In the genomic region with DNA sequence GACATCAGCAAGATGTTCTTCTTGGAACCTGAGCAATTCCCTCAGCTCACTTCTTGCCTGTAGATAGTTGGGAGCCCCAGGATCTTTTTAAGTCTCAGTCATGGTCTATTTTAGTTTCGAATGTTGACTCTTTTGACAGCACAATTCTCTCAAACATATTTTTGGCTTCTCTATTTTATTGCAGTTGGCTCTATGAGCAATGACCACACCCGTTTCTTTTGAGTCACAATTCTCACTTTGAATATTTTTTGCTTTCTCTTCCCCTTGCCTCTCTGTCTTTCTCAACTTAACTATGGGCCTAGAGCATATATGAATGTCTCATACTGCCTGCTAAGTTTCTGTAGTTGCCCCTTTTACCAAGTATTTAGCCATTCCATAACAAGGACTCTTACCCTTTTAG, we compare ENCODE assay signal across 1 cellular context.
TF ChIP-seq lines count a peak whose summit lies in the region.

No MANE protein-coding gene starts in this region.

TF ChIP-seq in GM12878, 131 proteins besides CTCF, POLR2A, EP300 and RAD21 (continued from another document and continues in another):
- TF ChIP-seq, protein P1, sequence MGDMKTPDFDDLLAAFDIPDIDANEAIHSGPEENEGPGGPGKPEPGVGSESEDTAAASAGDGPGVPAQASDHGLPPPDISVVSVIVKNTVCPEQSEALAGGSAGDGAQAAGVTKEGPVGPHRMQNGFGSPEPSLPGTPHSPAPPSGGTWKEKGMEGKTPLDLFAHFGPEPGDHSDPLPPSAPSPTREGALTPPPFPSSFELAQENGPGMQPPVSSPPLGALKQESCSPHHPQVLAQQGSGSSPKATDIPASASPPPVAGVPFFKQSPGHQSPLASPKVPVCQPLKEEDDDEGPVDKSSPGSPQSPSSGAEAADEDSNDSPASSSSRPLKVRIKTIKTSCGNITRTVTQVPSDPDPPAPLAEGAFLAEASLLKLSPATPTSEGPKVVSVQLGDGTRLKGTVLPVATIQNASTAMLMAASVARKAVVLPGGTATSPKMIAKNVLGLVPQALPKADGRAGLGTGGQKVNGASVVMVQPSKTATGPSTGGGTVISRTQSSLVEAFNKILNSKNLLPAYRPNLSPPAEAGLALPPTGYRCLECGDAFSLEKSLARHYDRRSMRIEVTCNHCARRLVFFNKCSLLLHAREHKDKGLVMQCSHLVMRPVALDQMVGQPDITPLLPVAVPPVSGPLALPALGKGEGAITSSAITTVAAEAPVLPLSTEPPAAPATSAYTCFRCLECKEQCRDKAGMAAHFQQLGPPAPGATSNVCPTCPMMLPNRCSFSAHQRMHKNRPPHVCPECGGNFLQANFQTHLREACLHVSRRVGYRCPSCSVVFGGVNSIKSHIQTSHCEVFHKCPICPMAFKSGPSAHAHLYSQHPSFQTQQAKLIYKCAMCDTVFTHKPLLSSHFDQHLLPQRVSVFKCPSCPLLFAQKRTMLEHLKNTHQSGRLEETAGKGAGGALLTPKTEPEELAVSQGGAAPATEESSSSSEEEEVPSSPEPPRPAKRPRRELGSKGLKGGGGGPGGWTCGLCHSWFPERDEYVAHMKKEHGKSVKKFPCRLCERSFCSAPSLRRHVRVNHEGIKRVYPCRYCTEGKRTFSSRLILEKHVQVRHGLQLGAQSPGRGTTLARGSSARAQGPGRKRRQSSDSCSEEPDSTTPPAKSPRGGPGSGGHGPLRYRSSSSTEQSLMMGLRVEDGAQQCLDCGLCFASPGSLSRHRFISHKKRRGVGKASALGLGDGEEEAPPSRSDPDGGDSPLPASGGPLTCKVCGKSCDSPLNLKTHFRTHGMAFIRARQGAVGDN (IDR thresholded peaks at IDR 0.05) = no peak
- TF ChIP-seq, protein P2, sequence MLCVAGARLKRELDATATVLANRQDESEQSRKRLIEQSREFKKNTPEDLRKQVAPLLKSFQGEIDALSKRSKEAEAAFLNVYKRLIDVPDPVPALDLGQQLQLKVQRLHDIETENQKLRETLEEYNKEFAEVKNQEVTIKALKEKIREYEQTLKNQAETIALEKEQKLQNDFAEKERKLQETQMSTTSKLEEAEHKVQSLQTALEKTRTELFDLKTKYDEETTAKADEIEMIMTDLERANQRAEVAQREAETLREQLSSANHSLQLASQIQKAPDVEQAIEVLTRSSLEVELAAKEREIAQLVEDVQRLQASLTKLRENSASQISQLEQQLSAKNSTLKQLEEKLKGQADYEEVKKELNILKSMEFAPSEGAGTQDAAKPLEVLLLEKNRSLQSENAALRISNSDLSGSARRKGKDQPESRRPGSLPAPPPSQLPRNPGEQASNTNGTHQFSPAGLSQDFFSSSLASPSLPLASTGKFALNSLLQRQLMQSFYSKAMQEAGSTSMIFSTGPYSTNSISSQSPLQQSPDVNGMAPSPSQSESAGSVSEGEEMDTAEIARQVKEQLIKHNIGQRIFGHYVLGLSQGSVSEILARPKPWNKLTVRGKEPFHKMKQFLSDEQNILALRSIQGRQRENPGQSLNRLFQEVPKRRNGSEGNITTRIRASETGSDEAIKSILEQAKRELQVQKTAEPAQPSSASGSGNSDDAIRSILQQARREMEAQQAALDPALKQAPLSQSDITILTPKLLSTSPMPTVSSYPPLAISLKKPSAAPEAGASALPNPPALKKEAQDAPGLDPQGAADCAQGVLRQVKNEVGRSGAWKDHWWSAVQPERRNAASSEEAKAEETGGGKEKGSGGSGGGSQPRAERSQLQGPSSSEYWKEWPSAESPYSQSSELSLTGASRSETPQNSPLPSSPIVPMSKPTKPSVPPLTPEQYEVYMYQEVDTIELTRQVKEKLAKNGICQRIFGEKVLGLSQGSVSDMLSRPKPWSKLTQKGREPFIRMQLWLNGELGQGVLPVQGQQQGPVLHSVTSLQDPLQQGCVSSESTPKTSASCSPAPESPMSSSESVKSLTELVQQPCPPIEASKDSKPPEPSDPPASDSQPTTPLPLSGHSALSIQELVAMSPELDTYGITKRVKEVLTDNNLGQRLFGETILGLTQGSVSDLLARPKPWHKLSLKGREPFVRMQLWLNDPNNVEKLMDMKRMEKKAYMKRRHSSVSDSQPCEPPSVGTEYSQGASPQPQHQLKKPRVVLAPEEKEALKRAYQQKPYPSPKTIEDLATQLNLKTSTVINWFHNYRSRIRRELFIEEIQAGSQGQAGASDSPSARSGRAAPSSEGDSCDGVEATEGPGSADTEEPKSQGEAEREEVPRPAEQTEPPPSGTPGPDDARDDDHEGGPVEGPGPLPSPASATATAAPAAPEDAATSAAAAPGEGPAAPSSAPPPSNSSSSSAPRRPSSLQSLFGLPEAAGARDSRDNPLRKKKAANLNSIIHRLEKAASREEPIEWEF (IDR thresholded peaks at IDR 0.05; ENCODE audit: insufficient replicate concordance, low read depth, low read length) = no peak
- TF ChIP-seq RCOR1 (conservative IDR thresholded peaks at IDR 0.05; ENCODE audit: low read depth, low read length) (no peak), POU2F2 (IDR thresholded peaks at IDR 0.05; ENCODE audit: borderline replicate concordance, low read depth, low read length) (no peak), CHD2 (IDR thresholded peaks at IDR 0.05; ENCODE audit: borderline replicate concordance, low read depth, low read length) (no peak), MTA3 (IDR thresholded peaks at IDR 0.05; ENCODE audit: borderline replicate concordance, low read length) (no peak), MYB (IDR thresholded peaks at IDR 0.05; ENCODE audit: borderline replicate concordance, low read depth, low read length) (no peak), MEF2B (IDR thresholded peaks at IDR 0.05; ENCODE audit: partially characterized antibody, poor library complexity, severe bottlenecking) (peak; percentile 34), YBX1 (IDR thresholded peaks at IDR 0.05) (no peak), NFIC (IDR thresholded peaks at IDR 0.05; ENCODE audit: low read depth, low read length) (peak; percentile 81; the same call in 1 of the 2 replicates), BHLHE40 (IDR thresholded peaks at IDR 0.05; ENCODE audit: borderline replicate concordance in 1 of 2, low read depth in 2 of 2, low read length in 1 of 2) (no peak), PML (IDR thresholded peaks at IDR 0.05; ENCODE audit: low read length) (no peak; the same call in 1 of the 2 replicates), POLR2AphosphoS2 (IDR thresholded peaks at IDR 0.05; ENCODE audit: low read depth, low read length) (no peak), ZNF622 (IDR thresholded peaks at IDR 0.05) (no peak), CBFB (IDR thresholded peaks at IDR 0.05; ENCODE audit: low read depth) (no peak), MEF2A (IDR thresholded peaks at IDR 0.05; ENCODE audit: insufficient read depth, low read depth, low read length) (peak; percentile 55; the same call in 1 of the 2 replicates), IKZF1 (conservative IDR thresholded peaks at IDR 0.05) (no peak), JUND (IDR thresholded peaks at IDR 0.05; ENCODE audit: low read depth, low read length) (no peak), KDM1A (IDR thresholded peaks at IDR 0.05; ENCODE audit: borderline replicate concordance) (no peak), BACH1 (IDR thresholded peaks at IDR 0.05; ENCODE audit: borderline replicate concordance) (no peak), EED (IDR thresholded peaks at IDR 0.05; ENCODE audit: low read depth) (peak; percentile 51), ZNF274 (IDR thresholded peaks at IDR 0.05; ENCODE audit: insufficient read depth, insufficient read length) (no peak), PAX5 (IDR thresholded peaks at IDR 0.05; ENCODE audit: borderline replicate concordance, low read depth, low read length) (no peak), TCF7 (IDR thresholded peaks at IDR 0.05; ENCODE audit: borderline replicate concordance) (no peak), ZNF217 (IDR thresholded peaks at IDR 0.05) (no peak)
- TF ChIP-seq, protein P3, sequence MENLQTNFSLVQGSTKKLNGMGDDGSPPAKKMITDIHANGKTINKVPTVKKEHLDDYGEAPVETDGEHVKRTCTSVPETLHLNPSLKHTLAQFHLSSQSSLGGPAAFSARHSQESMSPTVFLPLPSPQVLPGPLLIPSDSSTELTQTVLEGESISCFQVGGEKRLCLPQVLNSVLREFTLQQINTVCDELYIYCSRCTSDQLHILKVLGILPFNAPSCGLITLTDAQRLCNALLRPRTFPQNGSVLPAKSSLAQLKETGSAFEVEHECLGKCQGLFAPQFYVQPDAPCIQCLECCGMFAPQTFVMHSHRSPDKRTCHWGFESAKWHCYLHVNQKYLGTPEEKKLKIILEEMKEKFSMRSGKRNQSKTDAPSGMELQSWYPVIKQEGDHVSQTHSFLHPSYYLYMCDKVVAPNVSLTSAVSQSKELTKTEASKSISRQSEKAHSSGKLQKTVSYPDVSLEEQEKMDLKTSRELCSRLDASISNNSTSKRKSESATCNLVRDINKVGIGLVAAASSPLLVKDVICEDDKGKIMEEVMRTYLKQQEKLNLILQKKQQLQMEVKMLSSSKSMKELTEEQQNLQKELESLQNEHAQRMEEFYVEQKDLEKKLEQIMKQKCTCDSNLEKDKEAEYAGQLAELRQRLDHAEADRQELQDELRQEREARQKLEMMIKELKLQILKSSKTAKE (IDR thresholded peaks at IDR 0.05; ENCODE audit: low read depth, poor library complexity, severe bottlenecking) = no peak
- TF ChIP-seq, protein P4, sequence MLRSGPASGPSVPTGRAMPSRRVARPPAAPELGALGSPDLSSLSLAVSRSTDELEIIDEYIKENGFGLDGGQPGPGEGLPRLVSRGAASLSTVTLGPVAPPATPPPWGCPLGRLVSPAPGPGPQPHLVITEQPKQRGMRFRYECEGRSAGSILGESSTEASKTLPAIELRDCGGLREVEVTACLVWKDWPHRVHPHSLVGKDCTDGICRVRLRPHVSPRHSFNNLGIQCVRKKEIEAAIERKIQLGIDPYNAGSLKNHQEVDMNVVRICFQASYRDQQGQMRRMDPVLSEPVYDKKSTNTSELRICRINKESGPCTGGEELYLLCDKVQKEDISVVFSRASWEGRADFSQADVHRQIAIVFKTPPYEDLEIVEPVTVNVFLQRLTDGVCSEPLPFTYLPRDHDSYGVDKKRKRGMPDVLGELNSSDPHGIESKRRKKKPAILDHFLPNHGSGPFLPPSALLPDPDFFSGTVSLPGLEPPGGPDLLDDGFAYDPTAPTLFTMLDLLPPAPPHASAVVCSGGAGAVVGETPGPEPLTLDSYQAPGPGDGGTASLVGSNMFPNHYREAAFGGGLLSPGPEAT (IDR thresholded peaks at IDR 0.05; ENCODE audit: low read depth) = no peak
- TF ChIP-seq, protein P5, sequence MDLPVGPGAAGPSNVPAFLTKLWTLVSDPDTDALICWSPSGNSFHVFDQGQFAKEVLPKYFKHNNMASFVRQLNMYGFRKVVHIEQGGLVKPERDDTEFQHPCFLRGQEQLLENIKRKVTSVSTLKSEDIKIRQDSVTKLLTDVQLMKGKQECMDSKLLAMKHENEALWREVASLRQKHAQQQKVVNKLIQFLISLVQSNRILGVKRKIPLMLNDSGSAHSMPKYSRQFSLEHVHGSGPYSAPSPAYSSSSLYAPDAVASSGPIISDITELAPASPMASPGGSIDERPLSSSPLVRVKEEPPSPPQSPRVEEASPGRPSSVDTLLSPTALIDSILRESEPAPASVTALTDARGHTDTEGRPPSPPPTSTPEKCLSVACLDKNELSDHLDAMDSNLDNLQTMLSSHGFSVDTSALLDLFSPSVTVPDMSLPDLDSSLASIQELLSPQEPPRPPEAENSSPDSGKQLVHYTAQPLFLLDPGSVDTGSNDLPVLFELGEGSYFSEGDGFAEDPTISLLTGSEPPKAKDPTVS (IDR thresholded peaks at IDR 0.05; ENCODE audit: low read depth, low read length) = no peak
- TF ChIP-seq, protein P6, sequence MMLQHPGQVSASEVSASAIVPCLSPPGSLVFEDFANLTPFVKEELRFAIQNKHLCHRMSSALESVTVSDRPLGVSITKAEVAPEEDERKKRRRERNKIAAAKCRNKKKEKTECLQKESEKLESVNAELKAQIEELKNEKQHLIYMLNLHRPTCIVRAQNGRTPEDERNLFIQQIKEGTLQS (IDR thresholded peaks at IDR 0.05; ENCODE audit: borderline replicate concordance, extremely low read depth, low read depth, low read length) = no peak
- TF ChIP-seq, protein P7, sequence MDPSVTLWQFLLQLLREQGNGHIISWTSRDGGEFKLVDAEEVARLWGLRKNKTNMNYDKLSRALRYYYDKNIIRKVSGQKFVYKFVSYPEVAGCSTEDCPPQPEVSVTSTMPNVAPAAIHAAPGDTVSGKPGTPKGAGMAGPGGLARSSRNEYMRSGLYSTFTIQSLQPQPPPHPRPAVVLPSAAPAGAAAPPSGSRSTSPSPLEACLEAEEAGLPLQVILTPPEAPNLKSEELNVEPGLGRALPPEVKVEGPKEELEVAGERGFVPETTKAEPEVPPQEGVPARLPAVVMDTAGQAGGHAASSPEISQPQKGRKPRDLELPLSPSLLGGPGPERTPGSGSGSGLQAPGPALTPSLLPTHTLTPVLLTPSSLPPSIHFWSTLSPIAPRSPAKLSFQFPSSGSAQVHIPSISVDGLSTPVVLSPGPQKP (IDR thresholded peaks at IDR 0.05; ENCODE audit: low read depth, low read length) = no peak
- TF ChIP-seq, protein P8, sequence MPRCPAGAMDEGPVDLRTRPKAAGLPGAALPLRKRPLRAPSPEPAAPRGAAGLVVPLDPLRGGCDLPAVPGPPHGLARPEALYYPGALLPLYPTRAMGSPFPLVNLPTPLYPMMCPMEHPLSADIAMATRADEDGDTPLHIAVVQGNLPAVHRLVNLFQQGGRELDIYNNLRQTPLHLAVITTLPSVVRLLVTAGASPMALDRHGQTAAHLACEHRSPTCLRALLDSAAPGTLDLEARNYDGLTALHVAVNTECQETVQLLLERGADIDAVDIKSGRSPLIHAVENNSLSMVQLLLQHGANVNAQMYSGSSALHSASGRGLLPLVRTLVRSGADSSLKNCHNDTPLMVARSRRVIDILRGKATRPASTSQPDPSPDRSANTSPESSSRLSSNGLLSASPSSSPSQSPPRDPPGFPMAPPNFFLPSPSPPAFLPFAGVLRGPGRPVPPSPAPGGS (IDR thresholded peaks at IDR 0.05; ENCODE audit: borderline replicate concordance, insufficient read depth, low read depth, low read length, poor library complexity, severe bottlenecking) = no peak
- TF ChIP-seq, protein P9, sequence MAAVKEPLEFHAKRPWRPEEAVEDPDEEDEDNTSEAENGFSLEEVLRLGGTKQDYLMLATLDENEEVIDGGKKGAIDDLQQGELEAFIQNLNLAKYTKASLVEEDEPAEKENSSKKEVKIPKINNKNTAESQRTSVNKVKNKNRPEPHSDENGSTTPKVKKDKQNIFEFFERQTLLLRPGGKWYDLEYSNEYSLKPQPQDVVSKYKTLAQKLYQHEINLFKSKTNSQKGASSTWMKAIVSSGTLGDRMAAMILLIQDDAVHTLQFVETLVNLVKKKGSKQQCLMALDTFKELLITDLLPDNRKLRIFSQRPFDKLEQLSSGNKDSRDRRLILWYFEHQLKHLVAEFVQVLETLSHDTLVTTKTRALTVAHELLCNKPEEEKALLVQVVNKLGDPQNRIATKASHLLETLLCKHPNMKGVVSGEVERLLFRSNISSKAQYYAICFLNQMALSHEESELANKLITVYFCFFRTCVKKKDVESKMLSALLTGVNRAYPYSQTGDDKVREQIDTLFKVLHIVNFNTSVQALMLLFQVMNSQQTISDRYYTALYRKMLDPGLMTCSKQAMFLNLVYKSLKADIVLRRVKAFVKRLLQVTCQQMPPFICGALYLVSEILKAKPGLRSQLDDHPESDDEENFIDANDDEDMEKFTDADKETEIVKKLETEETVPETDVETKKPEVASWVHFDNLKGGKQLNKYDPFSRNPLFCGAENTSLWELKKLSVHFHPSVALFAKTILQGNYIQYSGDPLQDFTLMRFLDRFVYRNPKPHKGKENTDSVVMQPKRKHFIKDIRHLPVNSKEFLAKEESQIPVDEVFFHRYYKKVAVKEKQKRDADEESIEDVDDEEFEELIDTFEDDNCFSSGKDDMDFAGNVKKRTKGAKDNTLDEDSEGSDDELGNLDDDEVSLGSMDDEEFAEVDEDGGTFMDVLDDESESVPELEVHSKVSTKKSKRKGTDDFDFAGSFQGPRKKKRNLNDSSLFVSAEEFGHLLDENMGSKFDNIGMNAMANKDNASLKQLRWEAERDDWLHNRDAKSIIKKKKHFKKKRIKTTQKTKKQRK (IDR thresholded peaks at IDR 0.05; ENCODE audit: low read depth, low read length) = no peak
